In genomic region chr16:14364386-14365199, GRCh38 we compare ENCODE assay signal across 10 cellular contexts.
A peak's percentile ranks its signal among the peaks of the same experiment; 100 is the strongest.
DNase-seq lines count a peak whose midpoint lies in the region; ATAC-seq and TF ChIP-seq lines count a peak whose summit lies in the region.
"Had no signal": no experiment of that assay in that cellular context is flagged by ENCODE, and none has a peak within 500 bp of the region (broad histone marks: within the 10 kb centered on the region; RNA-seq: fewer than 3 reads in every experiment).

No MANE protein-coding gene starts in this region.

- no peak for TF ChIP-seq EP300 in upper lobe of left lung (IDR thresholded peaks at IDR 0.05)

- H3K4me3 ChIP-seq in WI38 (ENCODE audit: low read depth, low read length) (peak overlapping the region; percentile 34), upper lobe of left lung (peak overlapping the region in 3 of 4 donors; percentile 10 to 18 (median 17)), tibial artery (no peak overlapping the region)

- H3K4me1 ChIP-seq in upper lobe of left lung: peaks cover 0 to 8% (median 3%) of the 10 kb centered on the region in 4 donors
- peaks cover 0 to 11% (median 0%) of the 10 kb centered on the region in 4 donors for H3K4me1 ChIP-seq in tibial artery

- DNase-seq in NCI-H748 (lab: John Stamatoyannopoulos, UW; ENCODE audit: unreplicated experiment) (peak; percentile 17), NCI-H748 treated with DMSO at 0.1 percent for 48 hours (lab: John Stamatoyannopoulos, UW) (no peak), kidney tubule cell (ENCODE audit: low spot score) (peak; percentile 99), upper lobe of left lung (peak; percentile 59 to 62), tibial artery (no peak)
- DNase-seq: mammary epithelial cell, NCI-H1092 had no signal

- intact Hi-C loops in tibial artery (cut with DNase I; ENCODE audit: low total_unique reads): no loop called here

- peak overlapping the region in 3 of 4 donors; percentile 30 to 40 (median 39) for H3K27ac ChIP-seq in upper lobe of left lung
- no peak overlapping the region for H3K27ac ChIP-seq in tibial artery

- TF ChIP-seq CTCF in WI38 (IDR thresholded peaks at IDR 0.05; ENCODE audit: low read depth, low read length) (no peak), upper lobe of left lung (IDR thresholded peaks at IDR 0.05) (no peak), tibial artery (IDR thresholded peaks at IDR 0.05) (no peak)

- no peaks in the 10 kb centered on the region for H3K36me3 ChIP-seq in upper lobe of left lung
- no peaks in the 10 kb centered on the region for H3K36me3 ChIP-seq in tibial artery

- H3K9me3 ChIP-seq in upper lobe of left lung (no peaks in the 10 kb centered on the region), tibial artery (no peaks in the 10 kb centered on the region)

- ATAC-seq in upper lobe of left lung (ENCODE audit: low FRiP score in 2 of 2): peak; percentile 45 to 53
- ATAC-seq in GM19455 (IDR thresholded peaks at IDR 0.05; ENCODE audit: unreplicated experiment): no peak
- no peak for ATAC-seq in GM18867 (IDR thresholded peaks at IDR 0.05; ENCODE audit: unreplicated experiment)

- WGBS in upper lobe of left lung, 2 donors: 52 to 67% methylated on average over 18 to 29 of the region's 29 CpGs

- TF ChIP-seq POLR2A in upper lobe of left lung (IDR thresholded peaks at IDR 0.05): no peak

- no peaks in the 10 kb centered on the region for H3K27me3 ChIP-seq in upper lobe of left lung
- H3K27me3 ChIP-seq in tibial artery: peaks cover 0 to 6% of the 10 kb centered on the region in 2 donors

Comparison
In these comparisons a context has a peak if more than half of its experiments do, and no peak if none do; other contexts are left out.
1. DNase-seq: peak in NCI-H748 (single experiment), kidney tubule cell (single experiment) and upper lobe of left lung (2 of 2); none in NCI-H748 treated with DMSO at 0.1 percent for 48 hours (single experiment) and tibial artery (0 of 2).
2. H3K4me3 ChIP-seq: peak in WI38 (single experiment) and upper lobe of left lung (3 of 4); none in tibial artery (0 of 2).
3. ATAC-seq: peak in upper lobe of left lung (2 of 2); none in GM19455 (single experiment) and GM18867 (single experiment).
4. H3K27ac ChIP-seq: peak in upper lobe of left lung (3 of 4); none in tibial artery (0 of 2).